In the genomic region with DNA sequence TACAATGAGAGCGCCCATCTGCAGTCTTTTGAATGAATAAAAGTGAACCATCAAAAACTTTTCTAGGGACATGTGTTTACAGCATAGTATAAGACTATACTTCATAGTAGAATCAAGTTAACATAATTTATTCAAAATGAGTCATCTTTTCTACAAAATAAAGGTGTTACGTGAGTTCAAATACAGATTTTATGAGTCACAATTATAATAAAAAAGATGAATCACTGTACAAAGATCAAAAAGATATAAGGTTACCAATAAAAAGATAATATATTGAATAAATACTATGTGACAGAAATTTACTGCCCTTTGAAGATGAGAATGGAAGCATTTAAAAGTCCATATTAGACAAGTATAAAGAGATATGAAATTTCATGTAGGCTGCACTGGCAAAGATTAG, we compare ENCODE assay signal across 1 cellular context.
TF ChIP-seq lines count a peak whose summit lies in the region.

No MANE protein-coding gene starts in this region.

TF ChIP-seq in endothelial cell of umbilical vein, 7 proteins besides CTCF, POLR2A, EP300 and RAD21 (continued from another document):
- TF ChIP-seq, protein P1, sequence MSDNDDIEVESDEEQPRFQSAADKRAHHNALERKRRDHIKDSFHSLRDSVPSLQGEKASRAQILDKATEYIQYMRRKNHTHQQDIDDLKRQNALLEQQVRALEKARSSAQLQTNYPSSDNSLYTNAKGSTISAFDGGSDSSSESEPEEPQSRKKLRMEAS (IDR thresholded peaks at IDR 0.05; ENCODE audit: insufficient read depth, insufficient read length) = no peak
